In genomic region chr1:16019580-16020277, GRCh38 we compare ENCODE assay signal across 12 cellular contexts. TPM values are rescaled to one million over a fixed set of nuclear protein-coding genes. Genes with fewer than 3 reads are reported as not detected.
DNase-seq lines count a peak whose midpoint lies in the region; ATAC-seq, FAIRE-seq and TF ChIP-seq lines count a peak whose summit lies in the region.
"Had no signal": no experiment of that assay in that cellular context is flagged by ENCODE, and none has a peak within 500 bp of the region (broad histone marks: within the 10 kb centered on the region; RNA-seq: fewer than 3 reads in every experiment).

No MANE protein-coding gene starts in this region.

- H3K27ac Mint-ChIP-seq in brain = peak overlapping the region in 3 of 5 experiments; percentile 93 to 96 (median 96)
- H3K27ac Mint-ChIP-seq in T-cell = no peak overlapping the region
- H3K27ac Mint-ChIP-seq: T-helper 1 cell treated with Interleukin-12 subunit alpha and Interleukin-12 subunit beta and Interleukin-4 antibody, amounts not matched to agents 30 μg/mL and 1 μg/mL, for 36 hours had no signal

- no peak for TF ChIP-seq EP300 in stomach (IDR thresholded peaks at IDR 0.05)

- H3K4me1 ChIP-seq in kidney (ENCODE audit: control insufficient read depth in 1 of 2, insufficient read depth in 1 of 2, low read depth in 1 of 2, low read length in 2 of 2) (peaks cover 0 to 38% of the 10 kb centered on the region in 2 donors), stomach (peaks cover 28 to 69% (median 44%) of the 10 kb centered on the region in 4 donors)

- intact Hi-C loops in kidney (cut with DNase I) (no loop called here), stomach (cut with DNase I; ENCODE audit: low total_unique reads) (no loop called here)

- H3K36me3 ChIP-seq in kidney (ENCODE audit: control insufficient read depth in 1 of 2, insufficient read depth in 2 of 2, low read length in 2 of 2) (no peaks in the 10 kb centered on the region), stomach (no peaks in the 10 kb centered on the region)

- CTCF ChIA-PET in T-cell (lab: Charles Lee) = interaction anchor here in 1 of 2 donors (0.5 kb wide), 1 partner anchor 932 kb away, joined by 3 read pairs; no protein-coding TSS in a partner anchor

- H3K4me3 Mint-ChIP-seq in brain (peak overlapping the region in 3 of 5 experiments; percentile 12 to 56 (median 29)), T-cell (no peak overlapping the region)
- H3K4me3 Mint-ChIP-seq: T-helper 1 cell treated with Interleukin-12 subunit alpha and Interleukin-12 subunit beta and Interleukin-4 antibody, amounts not matched to agents 30 μg/mL and 1 μg/mL, for 36 hours had no signal

- no peaks in the 10 kb centered on the region for H3K9me3 ChIP-seq in kidney (ENCODE audit: control insufficient read depth in 1 of 2, low read length in 2 of 2)
- no peaks in the 10 kb centered on the region for H3K9me3 ChIP-seq in stomach

- peak overlapping the region in 1 of 2 donors; percentile 61 for H3K9ac ChIP-seq in kidney (ENCODE audit: low read length in 2 of 2)

- H3K4me3 ChIP-seq in kidney (ENCODE audit: low read length in 2 of 2) = no peak overlapping the region
- H3K4me3 ChIP-seq in stomach = no peak overlapping the region

- TF ChIP-seq CTCF in brain (conservative IDR thresholded peaks at IDR 0.05) = no peak
- TF ChIP-seq CTCF in kidney (IDR thresholded peaks at IDR 0.05; ENCODE audit: borderline replicate concordance, extremely low read depth, insufficient read depth) = no peak
- no peak for TF ChIP-seq CTCF in stomach (IDR thresholded peaks at IDR 0.05)

- no peaks in the 10 kb centered on the region for H3K27me3 ChIP-seq in stomach

- POLR2A ChIA-PET in T-cell (lab: Charles Lee) = no interaction called here

- H3K27ac ChIP-seq in kidney (ENCODE audit: low read depth in 2 of 2, low read length in 2 of 2) (peak overlapping the region; percentile 83 to 95), stomach (peak overlapping the region in 4 of 5 donors; percentile 71 to 91 (median 84))

- H3K9me3 Mint-ChIP-seq in brain = no peaks in the 10 kb centered on the region
- H3K9me3 Mint-ChIP-seq in T-cell = no peaks in the 10 kb centered on the region
- H3K9me3 Mint-ChIP-seq: T-helper 1 cell treated with Interleukin-12 subunit alpha and Interleukin-12 subunit beta and Interleukin-4 antibody, amounts not matched to agents 30 μg/mL and 1 μg/mL, for 36 hours had no signal

- DNase-seq in ELR (ENCODE audit: low read depth) (peak; percentile 41), kidney (no peak), stomach (no peak), HCEC 1CT (no peak), NCI-H146 treated with DMSO at 0.1 percent for 48 hours (lab: John Stamatoyannopoulos, UW; ENCODE audit: unreplicated experiment) (no peak), iPS-NIHi11 (ENCODE audit: low spot score) (no peak), T-cell (no peak)
- DNase-seq: DMS 273 treated with DMSO at 0.1 percent for 48 hours, NCI-H526 had no signal

- H3K4me1 Mint-ChIP-seq in brain (peaks cover 53% of the 10 kb centered on the region), T-cell (no peaks in the 10 kb centered on the region)

- no peak for TF ChIP-seq POLR2A in stomach (IDR thresholded peaks at IDR 0.05)

- WGBS in stomach, 5 donors = 67 to 78% (median 75%) methylated on average over 7 to 11 of the region's 11 CpGs

- FAIRE-seq in kidney (lab: Jason Lieb, UNC) = no peak
- FAIRE-seq: keratinocyte had no signal

- no peaks in the 10 kb centered on the region for H3K27me3 Mint-ChIP-seq in brain
- H3K27me3 Mint-ChIP-seq in T-cell = peaks cover 0 to 17% of the 10 kb centered on the region in 2 donors

- ATAC-seq in T-cell (replicated peaks in 1 of 4) = no peak

- H3K36me3 Mint-ChIP-seq in brain (no peaks in the 10 kb centered on the region), T-cell (no peaks in the 10 kb centered on the region)

RNA-seq across cellular contexts. Expression of gene HSPB7, which starts 1.9 kb away (rescaled TPM):
- polyA plus RNA-seq in brain (ENCODE audit: insufficient read depth, low read depth, low replicate concordance) (1.5 TPM), kidney (ENCODE audit: insufficient read depth, low read depth, low replicate concordance) (17.0 TPM), stomach (10 to 100 TPM; 11.8 to 32.0 (median 14.2) TPM)
- total RNA-seq in kidney (29.1 TPM), stomach (10 to 100 TPM in 4 of 5 donors, 1 to 10 TPM in 1; 9.9 to 83.5 (median 32.1) TPM), T-cell (under 1 TPM in 1 of 5 donors, not detected in 4; 0.19 TPM)

RNA-seq across cellular contexts. Expression of gene CLCNKA, which starts 2.1 kb away (rescaled TPM):
- polyA plus RNA-seq in brain (ENCODE audit: insufficient read depth, low read depth, low replicate concordance) (0.17 TPM), kidney (ENCODE audit: insufficient read depth, low read depth, low replicate concordance) (187 TPM), stomach (1 to 10 TPM; 2.7 to 6.0 (median 3.9) TPM)
- total RNA-seq in kidney (7.8 TPM), stomach (10 to 100 TPM in 1 of 5 donors, 1 to 10 TPM in 1, under 1 TPM in 1, not detected in 2; 0.55 to 16.1 (median 5.1) TPM), T-cell (not detected)
- polyA plus RNA-seq: keratinocyte had no signal

RNA-seq across cellular contexts. Expression of gene SRARP, which starts 15.7 kb away (rescaled TPM):
- polyA plus RNA-seq in brain (ENCODE audit: insufficient read depth, low read depth, low replicate concordance) (5.6 TPM), kidney (ENCODE audit: insufficient read depth, low read depth, low replicate concordance) (4.0 TPM), stomach (under 1 TPM in 1 of 3 donors, not detected in 2; 0.75 TPM)
- total RNA-seq in kidney (0.22 TPM), stomach (not detected), T-cell (not detected)
- polyA plus RNA-seq: keratinocyte had no signal

RNA-seq across cellular contexts. Expression of gene CLCNKB, which starts 23.9 kb away (rescaled TPM):
- polyA plus RNA-seq in brain (ENCODE audit: insufficient read depth, low read depth, low replicate concordance) (0.44 TPM), kidney (ENCODE audit: insufficient read depth, low read depth, low replicate concordance) (519 TPM), stomach (under 1 TPM; 0.19 to 0.60 (median 0.31) TPM)
- total RNA-seq in kidney (60.6 TPM), stomach (under 1 TPM in 1 of 5 donors, not detected in 4; 0.92 TPM), T-cell (not detected)
- polyA plus RNA-seq: keratinocyte had no signal

RNA-seq across cellular contexts. Expression of gene ZBTB17, which starts 43.8 kb away (rescaled TPM):
- polyA plus RNA-seq in brain (ENCODE audit: insufficient read depth, low read depth, low replicate concordance) (32.7 TPM), kidney (ENCODE audit: insufficient read depth, low read depth, low replicate concordance) (33.1 TPM), stomach (10 to 100 TPM; 40.7 to 46.3 (median 44.2) TPM)
- total RNA-seq in kidney (41.5 TPM), stomach (100 to 1,000 TPM in 1 of 5 donors, 10 to 100 TPM in 4; 13.0 to 136 (median 65.9) TPM), T-cell (10 to 100 TPM; 66.6 to 82.6 (median 78.3) TPM)

Comparison
In these comparisons a context has a peak if more than half of its experiments do, and no peak if none do; other contexts are left out.
1. H3K27ac Mint-ChIP-seq: peak in brain (3 of 5); none in T-cell (0 of 2).
2. H3K4me3 Mint-ChIP-seq: peak in brain (3 of 5); none in T-cell (0 of 3).
3. RNA of gene HSPB7, which starts 1.9 kb away (total RNA-seq): 9.9 to 83.5 TPM in stomach and 29.1 TPM in kidney (single experiment); 0.19 TPM in T-cell; every median in the first group is over 4 times any median in the second.